10 cellular contexts compared by ENCODE assay signal in genomic region chr22:38230108-38230825, GRCh38. TPM values are rescaled to one million over a fixed set of nuclear protein-coding genes. Genes with fewer than 3 reads are reported as not detected.
A peak's percentile ranks its signal among the peaks of the same experiment; 100 is the strongest.
DNase-seq lines count a peak whose midpoint lies in the region; ATAC-seq, FAIRE-seq and TF ChIP-seq lines count a peak whose summit lies in the region.
"Had no signal": no experiment of that assay in that cellular context is flagged by ENCODE, and none has a peak within 500 bp of the region (broad histone marks: within the 10 kb centered on the region; RNA-seq: fewer than 3 reads in every experiment).

No MANE protein-coding gene starts in this region.

- peaks cover 22% of the 10 kb centered on the region for H3K4me1 Mint-ChIP-seq in activated CD4-positive, alpha-beta memory T cell treated with anti-CD3 and anti-CD28 coated beads, Interleukin-2, amount 10 ng/mL, durations not matched to agents 7 days and 5 days

- H3K4me3 ChIP-seq in fibroblast of mammary gland (ENCODE audit: control insufficient read depth, low read depth, low read length) (no peak overlapping the region), pancreas (no peak overlapping the region)

- ATAC-seq in pancreas = peak in 3 of 4 donors; percentile 38 to 59 (median 52)
- no peak for ATAC-seq in HG02588 (IDR thresholded peaks at IDR 0.05; ENCODE audit: unreplicated experiment)
- no peak for ATAC-seq in HG03108 (IDR thresholded peaks at IDR 0.05; ENCODE audit: unreplicated experiment)

- H3K27me3 Mint-ChIP-seq in activated CD4-positive, alpha-beta memory T cell treated with anti-CD3 and anti-CD28 coated beads, Interleukin-2, amount 10 ng/mL, durations not matched to agents 7 days and 5 days = no peaks in the 10 kb centered on the region
- H3K27me3 Mint-ChIP-seq: IgD-negative memory B cell had no signal

- peak overlapping the region in 2 of 4 donors; percentile 2 to 15 for H3K27ac ChIP-seq in pancreas

- peaks cover 21% of the 10 kb centered on the region for H3K36me3 Mint-ChIP-seq in activated CD4-positive, alpha-beta memory T cell treated with anti-CD3 and anti-CD28 coated beads, Interleukin-2, amount 10 ng/mL, durations not matched to agents 7 days and 5 days (ENCODE audit: low read depth)

- intact Hi-C loops in pancreas (cut with DNase I) = no loop called here

- CTCF ChIA-PET in activated CD4-positive, alpha-beta memory T cell treated with anti-CD3 and anti-CD28 coated beads, Interleukin-2, amount 10 ng/mL, durations not matched to agents 7 days and 5 days (lab: Charles Lee) = interaction anchor here (0.7 to 3.5 kb wide), 17 partner anchors 11 to 178 kb away, joined by 3 to 18 read pairs (median 4); partner anchors contain the start of gene MAFF

- no peak overlapping the region for H3K4me3 Mint-ChIP-seq in activated CD4-positive, alpha-beta memory T cell treated with anti-CD3 and anti-CD28 coated beads, Interleukin-2, amount 10 ng/mL, durations not matched to agents 7 days and 5 days
- H3K4me3 Mint-ChIP-seq: IgD-negative memory B cell had no signal

- H3K4me1 ChIP-seq in pancreas = peaks cover 0 to 12% (median 0%) of the 10 kb centered on the region in 3 donors

- peaks cover 0 to 22% (median under 1%) of the 10 kb centered on the region in 3 donors for H3K36me3 ChIP-seq in pancreas

- peak overlapping the region; percentile 58 for H3K27ac Mint-ChIP-seq in activated CD4-positive, alpha-beta memory T cell treated with anti-CD3 and anti-CD28 coated beads, Interleukin-2, amount 10 ng/mL, durations not matched to agents 7 days and 5 days
- H3K27ac Mint-ChIP-seq: IgD-negative memory B cell had no signal

- DNase-seq in COLO668 (lab: John Stamatoyannopoulos, UW; ENCODE audit: unreplicated experiment) (peak; percentile 21), KG1 (lab: John Stamatoyannopoulos, UW) (peak; percentile 28), fibroblast of mammary gland (ENCODE audit: low read depth) (peak; percentile 47), pancreas (peak in 1 of 6 donors; percentile 39), NCI-H510A (lab: John Stamatoyannopoulos, UW) (no peak)
- DNase-seq in activated CD4-positive, alpha-beta memory T cell treated with anti-CD3 and anti-CD28 coated beads, Interleukin-2, amount 10 ng/mL, durations not matched to agents 7 days and 5 days = peak; percentile 66
- DNase-seq: left cardiac atrium had no signal

- no peaks in the 10 kb centered on the region for H3K9me3 Mint-ChIP-seq in activated CD4-positive, alpha-beta memory T cell treated with anti-CD3 and anti-CD28 coated beads, Interleukin-2, amount 10 ng/mL, durations not matched to agents 7 days and 5 days
- H3K9me3 Mint-ChIP-seq: IgD-negative memory B cell had no signal

- 77 to 79% methylated on average over 14 to 15 of the region's 15 CpGs for WGBS in pancreas, 2 donors

- TF ChIP-seq CTCF in fibroblast of mammary gland (conservative IDR thresholded peaks at IDR 0.05; ENCODE audit: control insufficient read depth, insufficient read depth, low read depth, low read length) = peak; percentile 10
- no peak for TF ChIP-seq CTCF in pancreas (IDR thresholded peaks at IDR 0.05)

- H3K9me3 ChIP-seq in pancreas = no peaks in the 10 kb centered on the region

- H3K27me3 ChIP-seq in pancreas = no peaks in the 10 kb centered on the region

- FAIRE-seq in pancreas (lab: Jason Lieb, UNC) = no peak

- POLR2A ChIA-PET in activated CD4-positive, alpha-beta memory T cell treated with anti-CD3 and anti-CD28 coated beads, Interleukin-2, amount 10 ng/mL, durations not matched to agents 7 days and 5 days (lab: Charles Lee) = interaction anchor here (0.9 to 1.1 kb wide), 2 partner anchors 29 to 116 kb away, joined by 3 to 4 read pairs; no protein-coding TSS in a partner anchor

RNA-seq across cellular contexts. Expression of gene MAFF, which starts 28.5 kb away (rescaled TPM):
- total RNA-seq in activated CD4-positive, alpha-beta memory T cell treated with anti-CD3 and anti-CD28 coated beads, Interleukin-2, amount 10 ng/mL, durations not matched to agents 7 days and 5 days = 10 to 100 TPM; 15.3 to 16.4 TPM
- total RNA-seq in pancreas = 1 to 10 TPM; 3.4 to 8.9 (median 6.8) TPM
- 10 to 100 TPM; 10.6 to 16.7 TPM for polyA plus RNA-seq in pancreas

RNA-seq across cellular contexts. Expression of gene TMEM184B, which starts 42.5 kb away (rescaled TPM):
- total RNA-seq in activated CD4-positive, alpha-beta memory T cell treated with anti-CD3 and anti-CD28 coated beads, Interleukin-2, amount 10 ng/mL, durations not matched to agents 7 days and 5 days = 10 to 100 TPM; 45.9 to 49.3 TPM
- total RNA-seq in pancreas = 10 to 100 TPM; 11.6 to 30.5 (median 18.6) TPM
- polyA plus RNA-seq in pancreas = 10 to 100 TPM; 17.0 to 24.4 TPM

RNA-seq across cellular contexts. Expression of gene PLA2G6, which starts 48.6 kb away (rescaled TPM):
- total RNA-seq in activated CD4-positive, alpha-beta memory T cell treated with anti-CD3 and anti-CD28 coated beads, Interleukin-2, amount 10 ng/mL, durations not matched to agents 7 days and 5 days = 10 to 100 TPM; 80.7 to 85.7 TPM
- 10 to 100 TPM in 5 of 6 donors, 1 to 10 TPM in 1; 8.7 to 47.0 (median 21.3) TPM for total RNA-seq in pancreas
- 100 to 1,000 TPM; 107 to 109 TPM for polyA plus RNA-seq in pancreas

Comparison
In these comparisons a context has a peak if more than half of its experiments do, and no peak if none do; other contexts are left out.
1. ATAC-seq: peak in pancreas (3 of 4); none in HG02588 (single experiment) and HG03108 (single experiment).